20 cellular contexts compared by ENCODE assay signal in genomic region chr11:8656291-8656690, GRCh38. TPM values are rescaled to one million over a fixed set of nuclear protein-coding genes. Genes with fewer than 3 reads are reported as not detected.
DNase-seq lines count a peak whose midpoint lies in the region; ATAC-seq, FAIRE-seq and TF ChIP-seq lines count a peak whose summit lies in the region.
"Had no signal": no experiment of that assay in that cellular context is flagged by ENCODE, and none has a peak within 500 bp of the region (broad histone marks: within the 10 kb centered on the region; RNA-seq: fewer than 3 reads in every experiment).

No MANE protein-coding gene starts in this region.

- H4K5ac ChIP-seq in H1 (ENCODE audit: insufficient read length, low read depth, low read length), result no peak overlapping the region

- H2BK5ac ChIP-seq in H1 (ENCODE audit: low read depth, low read length), result no peak overlapping the region

- no peaks in the 10 kb centered on the region for H3K79me1 ChIP-seq in H1 (ENCODE audit: low read depth, low read length)

- WGBS in H1 (ENCODE audit: extremely low coverage in 1 of 2, insufficient coverage in 1 of 2, insufficient read length in 1 of 2, insufficient replicate concordance in 2 of 2, low coverage in 1 of 2, low lambda C conversion rate in 2 of 2, missing lambda C conversion rate in 1 of 2), 2 experiments, result 77% methylated on average over 2 of the region's 2 CpGs; no CpG with 5 or more reads in 1 of the 2 experiments

- H3K56ac ChIP-seq in H1 (replicated peaks; ENCODE audit: insufficient read length, low read depth, low read length), result no peak overlapping the region

- no peak for ATAC-seq in WTC11
- ATAC-seq: GM23338 had no signal

- TF ChIP-seq EP300 in H1 (IDR thresholded peaks at IDR 0.05; ENCODE audit: borderline replicate concordance in 1 of 2, low read depth in 2 of 2, low read length in 2 of 2), result no peak

- H3K9ac ChIP-seq in HUES6 (ENCODE audit: low read length) (peak overlapping the region; percentile 14), H1 (replicated peaks in 1 of 4; ENCODE audit: extremely low read depth in 1 of 4, low read depth in 3 of 4, low read length in 3 of 4) (no peak overlapping the region)

- no peak overlapping the region for H2BK20ac ChIP-seq in H1 (ENCODE audit: low read length)

- no peak overlapping the region for H3K27ac ChIP-seq in HUES6 (ENCODE audit: low read depth, low read length)
- H3K27ac ChIP-seq in H1 (ENCODE audit: low read depth, low read length), result no peak overlapping the region
- no peak overlapping the region for H3K27ac ChIP-seq in substantia nigra (ENCODE audit: low read depth, low read length, poor library complexity, severe bottlenecking)
- H3K27ac ChIP-seq: PC-9 had no signal

- H3K9me3 ChIP-seq in HUES6 (ENCODE audit: control insufficient read depth, insufficient read depth, low read depth, low read length) (no peaks in the 10 kb centered on the region), H1 (ENCODE audit: insufficient read depth in 2 of 2, low read depth in 1 of 2, low read length in 1 of 2) (no peaks in the 10 kb centered on the region)

- H3K4ac ChIP-seq in H1 (replicated peaks; ENCODE audit: insufficient read length, low read depth, low read length), result no peak overlapping the region

- no peaks in the 10 kb centered on the region for H3K27me3 ChIP-seq in HUES6 (ENCODE audit: control insufficient read depth, insufficient read depth, low read length)
- no peaks in the 10 kb centered on the region for H3K27me3 ChIP-seq in H1 (replicated peaks in 1 of 4; ENCODE audit: control insufficient read depth in 3 of 4, extremely low read depth in 1 of 4, insufficient read depth in 3 of 4, low read length in 3 of 4)

- H3K4me1 ChIP-seq in HUES6 (ENCODE audit: control insufficient read depth, insufficient read depth, low read length), result no peaks in the 10 kb centered on the region; the same call in 1 of the 2 replicates
- peaks cover 0 to 3% (median 0%) of the 10 kb centered on the region in 4 experiments; a peak in 3 of 7 replicates for H3K4me1 ChIP-seq in H1 (replicated peaks in 1 of 4; ENCODE audit: control insufficient read depth in 3 of 4, insufficient read depth in 4 of 4, low read length in 3 of 4)

- H3K79me2 ChIP-seq in H1 (ENCODE audit: control insufficient read depth in 1 of 2, insufficient read depth in 2 of 2, low read length in 2 of 2), result no peaks in the 10 kb centered on the region

- H3K14ac ChIP-seq in H1 (ENCODE audit: insufficient read length), result no peak overlapping the region

- H3K4me3 Mint-ChIP-seq in WTC11, result no peak overlapping the region
- H3K4me3 Mint-ChIP-seq: CD4-positive, CD25-positive, alpha-beta regulatory T cell; GM23338; IgD-negative memory B cell had no signal

- no peak overlapping the region for H3K23ac ChIP-seq in H1 (ENCODE audit: insufficient read length)

- H3K27ac Mint-ChIP-seq in WTC11, result no peak overlapping the region
- H3K27ac Mint-ChIP-seq: GM23338, IgD-negative memory B cell had no signal

- no peaks in the 10 kb centered on the region for H3K23me2 ChIP-seq in H1 (ENCODE audit: low read depth, low read length)

- H3K36me3 ChIP-seq in HUES6 (ENCODE audit: control insufficient read depth, insufficient read depth, low read length), result no peaks in the 10 kb centered on the region
- H3K36me3 ChIP-seq in H1 (ENCODE audit: control insufficient read depth in 2 of 4, insufficient read depth in 4 of 4, low read length in 3 of 4), result no peaks in the 10 kb centered on the region

- no peak overlapping the region for H2AFZ ChIP-seq in H1 (ENCODE audit: low read length)
- H2AFZ ChIP-seq: GM23338, PC-9 had no signal

- H2BK12ac ChIP-seq in H1 (ENCODE audit: low read depth, low read length), result no peak overlapping the region

- no peaks in the 10 kb centered on the region for H3K36me3 Mint-ChIP-seq in WTC11

- H3K4me2 ChIP-seq in H1 (ENCODE audit: insufficient read depth in 1 of 2, low read depth in 2 of 2, low read length in 2 of 2), result no peak overlapping the region
- H3K4me2 ChIP-seq: GM23338, PC-9 had no signal

- TF ChIP-seq POLR2A in H1 (IDR thresholded peaks at IDR 0.05; ENCODE audit: control extremely low read depth in 1 of 2, low read depth in 2 of 2, low read length in 2 of 2), result no peak

- no peak for TF ChIP-seq RAD21 in H1 (IDR thresholded peaks at IDR 0.05 in 1 of 2, conservative IDR thresholded peaks at IDR 0.05 in 1 of 2; ENCODE audit: low read depth in 2 of 2, low read length in 2 of 2)

- no peaks in the 10 kb centered on the region for H3K27me3 Mint-ChIP-seq in WTC11 (ENCODE audit: low read depth)
- H3K27me3 Mint-ChIP-seq: CD4-positive, CD25-positive, alpha-beta regulatory T cell; IgD-negative memory B cell had no signal

- no peaks in the 10 kb centered on the region for H3K9me3 Mint-ChIP-seq in WTC11
- H3K9me3 Mint-ChIP-seq: CD4-positive, CD25-positive, alpha-beta regulatory T cell; GM23338; IgD-negative memory B cell had no signal

- no peak overlapping the region for H2BK120ac ChIP-seq in H1 (replicated peaks; ENCODE audit: low read depth, low read length)

- TF ChIP-seq CTCF in H1 (IDR thresholded peaks at IDR 0.05; ENCODE audit: control extremely low read depth in 1 of 3, insufficient read depth in 1 of 3, low read depth in 1 of 3, low read length in 3 of 3), result no peak
- TF ChIP-seq CTCF in WTC11 (IDR thresholded peaks at IDR 0.05), result no peak

- H2BK15ac ChIP-seq in H1 (ENCODE audit: low read length), result 0 out of 2 replicates have a peak overlapping the region, but pooled peaks have one; percentile 36

- H3K18ac ChIP-seq in H1 (ENCODE audit: extremely low read depth, low read length), result no peak overlapping the region

- H4K91ac ChIP-seq in H1 (replicated peaks; ENCODE audit: insufficient read length, low read length), result no peak overlapping the region

- H4K8ac ChIP-seq in H1 (ENCODE audit: extremely low read depth, insufficient read depth, low read length), result no peak overlapping the region

- POLR2A ChIA-PET in H1 (lab: Charles Lee; ENCODE audit: partially characterized antibody) (interaction anchor here (0.6 to 11.2 kb wide), 3 partner anchors 16 to 38 kb away, joined by 3 to 143 read pairs (median 3); partner anchors contain the start of genes RPL27A and TRIM66), WTC11 (lab: Charles Lee) (no interaction called here)

- H3K4me3 ChIP-seq in HUES6 (ENCODE audit: low read depth, low read length) (no peak overlapping the region), H1 (ENCODE audit: extremely low read depth in 1 of 4, insufficient read depth in 2 of 4, low read depth in 3 of 4, low read length in 4 of 4) (no peak overlapping the region)
- H3K4me3 ChIP-seq: GM23338, PC-9 had no signal

- peaks cover 8% of the 10 kb centered on the region for H3K4me1 Mint-ChIP-seq in WTC11
- H3K4me1 Mint-ChIP-seq: IgD-negative memory B cell had no signal

- FAIRE-seq in H1 (lab: Jason Lieb, UNC), result no peak
- FAIRE-seq: GM12892 had no signal

- CTCF ChIA-PET in H1 (lab: Charles Lee; ENCODE audit: partially characterized antibody) (interaction anchor here (0.6 to 2.2 kb wide), 7 partner anchors 11 to 303 kb away, joined by 3 to 9 read pairs (median 3); no protein-coding TSS in a partner anchor), WTC11 (lab: Charles Lee) (interaction anchor here (1.0 kb wide), 1 partner anchor 18 kb away, joined by 3 read pairs; no protein-coding TSS in a partner anchor)

- DNase-seq in SKM-1 treated with dmso at 0.1 percent for 144 hours (lab: John Stamatoyannopoulos, UW; ENCODE audit: unreplicated experiment) (peak; percentile 13), SKM-1 (lab: John Stamatoyannopoulos, UW; ENCODE audit: unreplicated experiment) (no peak), NCI-H69 (lab: John Stamatoyannopoulos, UW) (peak; percentile 18), H1 (ENCODE audit: low read depth in 1 of 2, low spot score in 2 of 2) (no peak), WTC11 (ENCODE audit: low spot score) (no peak), substantia nigra (lab: John Stamatoyannopoulos, UW) (no peak)
- DNase-seq in activated CD4-positive, CD25-positive, alpha-beta regulatory T cell treated with anti-CD3 and anti-CD28 coated beads, Interleukin-2, amount 50 U/mL, for 72 hours, result no peak
- DNase-seq: CD4-positive, CD25-positive, alpha-beta regulatory T cell; DMS79 treated with DMSO at 0.1 percent for 48 hours; NCI-H1105 treated with DMSO at 0.1 percent for 48 hours; NCI-H1694; NCI-H226; NCI-H524 treated with DMSO at 0.1 percent for 48 hours; PC-9; RPMI8226; SHP77 had no signal

- H2AK5ac ChIP-seq in H1 (ENCODE audit: low read depth, low read length), result no peak overlapping the region

- H4K20me1 ChIP-seq in H1 (replicated peaks in 1 of 2; ENCODE audit: control insufficient read depth in 1 of 2, insufficient read depth in 2 of 2, low read length in 2 of 2), result no peaks in the 10 kb centered on the region

TF ChIP-seq in H1, 55 proteins besides CTCF, POLR2A, EP300 and RAD21 (continues in another document):
- TF ChIP-seq SAP30 (IDR thresholded peaks at IDR 0.05; ENCODE audit: insufficient read depth, insufficient replicate concordance, low read length), result no peak
- TF ChIP-seq GTF2F1 (IDR thresholded peaks at IDR 0.05; ENCODE audit: borderline replicate concordance, low read depth, low read length), result no peak

TF ChIP-seq in WTC11, 78 proteins besides CTCF, POLR2A, EP300 and RAD21 (continues in another document):
- TF ChIP-seq NFYB (CRISPR knock-in tag; conservative IDR thresholded peaks at IDR 0.05; ENCODE audit: low read depth), result no peak
- no peak for TF ChIP-seq JAZF1 (CRISPR knock-in tag; IDR thresholded peaks at IDR 0.05)

RNA-seq across cellular contexts. Expression of gene TRIM66, which starts 26.2 kb away (rescaled TPM):
- 3.0 and 3.1 TPM in 2 replicates for total RNA-seq in H1 (2021; fragmentation: NEBNext Ultra II Directional; extraction: Animal tissue kit (Norgen Biotek cat#: 25700))
- 3.5 and 4.4 TPM in 2 replicates for polyA plus RNA-seq in H1 (2011; rRNA removed)
- 4.7 TPM for polyA plus RNA-seq in H1 (2011; cell fraction: cytosol; rRNA removed)
- 17.7 TPM for polyA plus RNA-seq in H1 (2011; cell fraction: nucleus; rRNA removed)
- polyA plus RNA-seq in H1 (2012, experiment 1 of 2), result 3.2 to 4.1 TPM (median 3.7 TPM) in 4 replicates
- 0.46 TPM for polyA plus RNA-seq in H1 (2012, experiment 2 of 2)
- polyA plus RNA-seq in H1 (2013, experiment 1 of 2), result 2.2 TPM
- polyA plus RNA-seq in H1 (2013, experiment 2 of 2), result 1.5 TPM
- polyA minus RNA-seq in H1 (2011; rRNA and poly(A)+ RNA removed), result 7.1 and 16.9 TPM in 2 replicates
- polyA minus RNA-seq in H1 (2011; cell fraction: cytosol; rRNA and poly(A)+ RNA removed), result 2.7 TPM
- polyA minus RNA-seq in H1 (2011; cell fraction: nucleus; rRNA and poly(A)+ RNA removed), result 13.4 TPM
- 5.6 to 8.0 TPM (median 7.8 TPM) in 3 replicates for total RNA-seq in WTC11 (2021)

RNA-seq across cellular contexts. Expression of gene RPL27A, which starts 26.3 kb away (rescaled TPM):
- 1,756 and 1,761 TPM in 2 replicates for total RNA-seq in H1 (2021; fragmentation: NEBNext Ultra II Directional; extraction: Animal tissue kit (Norgen Biotek cat#: 25700))
- 1,777 and 1,837 TPM in 2 replicates for polyA plus RNA-seq in H1 (2011; rRNA removed)
- 2,449 TPM for polyA plus RNA-seq in H1 (2011; cell fraction: cytosol; rRNA removed)
- 879 TPM for polyA plus RNA-seq in H1 (2011; cell fraction: nucleus; rRNA removed)
- polyA plus RNA-seq in H1 (2012, experiment 1 of 2), result 2,701 to 2,826 TPM (median 2,726 TPM) in 4 replicates
- 37,839 TPM for polyA plus RNA-seq in H1 (2012, experiment 2 of 2)
- 2,237 TPM for polyA plus RNA-seq in H1 (2013, experiment 1 of 2)
- polyA plus RNA-seq in H1 (2013, experiment 2 of 2), result 2,283 TPM
- polyA minus RNA-seq in H1 (2011; rRNA and poly(A)+ RNA removed), result 410 and 445 TPM in 2 replicates
- polyA minus RNA-seq in H1 (2011; cell fraction: cytosol; rRNA and poly(A)+ RNA removed), result 498 TPM
- polyA minus RNA-seq in H1 (2011; cell fraction: nucleus; rRNA and poly(A)+ RNA removed), result 541 TPM
- 1,103 to 1,198 TPM (median 1,179 TPM) in 3 replicates for total RNA-seq in WTC11 (2021)

Comparison
In these comparisons a context has a peak if more than half of its experiments do, and no peak if none do; other contexts are left out.
1. DNase-seq: peak in SKM-1 treated with dmso at 0.1 percent for 144 hours (single experiment) and NCI-H69 (single experiment); none in SKM-1 (single experiment), H1 (0 of 2), activated CD4-positive, CD25-positive, alpha-beta regulatory T cell treated with anti-CD3 and anti-CD28 coated beads, Interleukin-2, amount 50 U/mL, for 72 hours (single experiment), WTC11 (single experiment) and substantia nigra (0 of 49).